Comparison of ENCODE assay signal across 8 cellular contexts in genomic region chr14:77032854-77033621, GRCh38. TPM values are rescaled to one million over a fixed set of nuclear protein-coding genes. Genes with fewer than 3 reads are reported as not detected.
A peak's percentile ranks its signal among the peaks of the same experiment; 100 is the strongest.
DNase-seq lines count a peak whose midpoint lies in the region; ATAC-seq and TF ChIP-seq lines count a peak whose summit lies in the region.

No MANE protein-coding gene starts in this region.

- no TSS peak for BruUV-seq in OCI-LY7 (replicated peaks; lab: Mats Ljungman, UMichigan)

- peaks cover 7% of the 10 kb centered on the region; the same call in 1 of the 2 replicates for H3K79me2 ChIP-seq in OCI-LY7 (ENCODE audit: insufficient read depth, low read depth, low read length)

- intact Hi-C loops in OCI-LY7 (cut with micrococcal nuclease; ENCODE audit: unreplicated experiment): loop anchor here (2.0 to 10.0 kb wide), 4 partner anchors 66 to 562 kb away; partner anchors contain the start of genes CIPC, SAMD15 and TMED8

- DNase-seq in GM13976 (ENCODE audit: low spot score) (peak; percentile 83), OCI-LY7 (ENCODE audit: low spot score) (peak; percentile 73), erythroblast (lab: John Stamatoyannopoulos, UW) (peak; percentile 66 to 79)
- peak; percentile 84 for DNase-seq in activated T-cell treated with anti-CD3 and anti-CD28 coated beads, Interleukin-2, amount 50 U/mL, for 24 hours
- DNase-seq in stimulated activated CD8-positive, alpha-beta memory T cell treated with anti-CD3 and anti-CD28 coated beads, Interleukin-7, amount 100 ng/mL, for 4 hours (ENCODE audit: low read depth in 2 of 2): peak; percentile 73 to 79

- no peaks in the 10 kb centered on the region for H3K9me2 ChIP-seq in OCI-LY7 (ENCODE audit: insufficient read depth, low read length)

- H3K4me1 ChIP-seq in OCI-LY7 (ENCODE audit: insufficient read depth, low read length, poor library complexity, severe bottlenecking): peaks cover 83% of the 10 kb centered on the region
- H3K4me1 ChIP-seq in mucosa of stomach (ENCODE audit: control insufficient read depth, insufficient read depth, low read length): peaks cover 57% of the 10 kb centered on the region

- H3K27ac ChIP-seq in OCI-LY7 (ENCODE audit: low read depth, low read length, poor library complexity, severe bottlenecking): peak overlapping the region; percentile 87

- no peak for TF ChIP-seq CTCF in GM13976 (IDR thresholded peaks at IDR 0.05; ENCODE audit: borderline replicate concordance, control extremely low read depth, extremely low read depth, insufficient read depth, missing control alignments)
- TF ChIP-seq CTCF in OCI-LY7 (conservative IDR thresholded peaks at IDR 0.05; ENCODE audit: low read length): no peak

- peak overlapping the region; percentile 81 for H3K4me2 ChIP-seq in OCI-LY7 (ENCODE audit: low read length)

- no peaks in the 10 kb centered on the region for H3K9me3 ChIP-seq in OCI-LY7 (ENCODE audit: low read length)
- H3K9me3 ChIP-seq in mucosa of stomach (ENCODE audit: control insufficient read depth, low read length): no peaks in the 10 kb centered on the region

- in situ Hi-C loops in GM13976 (cut with MboI; ENCODE audit: low sequenced_read_pairs, unreplicated experiment): no loop called here

- peak overlapping the region; percentile 97 to 99 (median 98) for H3K27ac Mint-ChIP-seq in IgD-negative memory B cell
- peak overlapping the region; percentile 96 for H3K27ac Mint-ChIP-seq in activated T-cell treated with anti-CD3 and anti-CD28 coated beads, Interleukin-2, amount 50 U/mL, for 24 hours

- peak overlapping the region; percentile 88 for H3K9ac ChIP-seq in mucosa of stomach (ENCODE audit: low read length)

- no peaks in the 10 kb centered on the region for H3K36me3 ChIP-seq in OCI-LY7 (ENCODE audit: insufficient read depth, low read length)
- no peaks in the 10 kb centered on the region for H3K36me3 ChIP-seq in mucosa of stomach (ENCODE audit: control insufficient read depth, insufficient read depth, low read length)

- CTCF ChIA-PET in OCI-LY7 (lab: Charles Lee; ENCODE audit: unreplicated experiment): interaction anchor here (0.6 kb wide), 1 partner anchor 9 kb away, joined by 3 read pairs; no protein-coding TSS in a partner anchor

- no peaks in the 10 kb centered on the region for H3K27me3 Mint-ChIP-seq in IgD-negative memory B cell
- H3K27me3 Mint-ChIP-seq in activated T-cell treated with anti-CD3 and anti-CD28 coated beads, Interleukin-2, amount 50 U/mL, for 24 hours: no peaks in the 10 kb centered on the region

- H3K4me3 ChIP-seq in OCI-LY7 (ENCODE audit: low read depth, low read length, poor library complexity, severe bottlenecking) (peak overlapping the region; percentile 70), mucosa of stomach (ENCODE audit: low read length) (peak overlapping the region; percentile 34)

- POLR2A ChIA-PET in OCI-LY7 (lab: Charles Lee): interaction anchor here (0.6 to 5.9 kb wide), 3 partner anchors 8 to 72 kb away, joined by 3 to 56 read pairs (median 4); no protein-coding TSS in a partner anchor

- H3K36me3 Mint-ChIP-seq in IgD-negative memory B cell: no peaks in the 10 kb centered on the region
- peaks cover 13% of the 10 kb centered on the region for H3K36me3 Mint-ChIP-seq in activated T-cell treated with anti-CD3 and anti-CD28 coated beads, Interleukin-2, amount 50 U/mL, for 24 hours (ENCODE audit: low read depth)

- H2AFZ ChIP-seq in OCI-LY7 (ENCODE audit: low read length): peak overlapping the region; percentile 16; the same call in 1 of the 2 replicates

- ATAC-seq in GM18520 (IDR thresholded peaks at IDR 0.05; ENCODE audit: unreplicated experiment): no peak

- H3K4me1 Mint-ChIP-seq in IgD-negative memory B cell: peaks cover 32 to 45% (median 43%) of the 10 kb centered on the region in 3 donors
- H3K4me1 Mint-ChIP-seq in activated T-cell treated with anti-CD3 and anti-CD28 coated beads, Interleukin-2, amount 50 U/mL, for 24 hours (ENCODE audit: low read depth): peaks cover 76% of the 10 kb centered on the region

- H3K27me3 ChIP-seq in mucosa of stomach (ENCODE audit: control insufficient read depth, insufficient read depth, low read length): no peaks in the 10 kb centered on the region

- no peak for TF ChIP-seq POLR2A in erythroblast (IDR thresholded peaks at IDR 0.05; ENCODE audit: low read length)

- peak overlapping the region; percentile 86 to 97 (median 95) for H3K4me3 Mint-ChIP-seq in IgD-negative memory B cell
- peak overlapping the region; percentile 85 for H3K4me3 Mint-ChIP-seq in activated T-cell treated with anti-CD3 and anti-CD28 coated beads, Interleukin-2, amount 50 U/mL, for 24 hours

- no peaks in the 10 kb centered on the region for H3K9me3 Mint-ChIP-seq in IgD-negative memory B cell
- no peaks in the 10 kb centered on the region for H3K9me3 Mint-ChIP-seq in activated T-cell treated with anti-CD3 and anti-CD28 coated beads, Interleukin-2, amount 50 U/mL, for 24 hours

- H4K20me1 ChIP-seq in OCI-LY7 (ENCODE audit: insufficient read depth, low read length): no peaks in the 10 kb centered on the region

RNA-seq across cellular contexts. Expression of gene IRF2BPL, which starts 4.5 kb away (rescaled TPM):
- polyA plus RNA-seq in IgD-negative memory B cell: 2.6 TPM
- 18.8 and 25.8 TPM in 2 replicates for total RNA-seq in OCI-LY7 (2014; rRNA removed; shearing (Covaris generic))
- total RNA-seq in OCI-LY7 (2022): 23.7 and 23.8 TPM in 2 replicates
